27 cellular contexts compared by ENCODE assay signal in genomic region chr10:77479586-77479985, GRCh38.
DNase-seq lines count a peak whose midpoint lies in the region; ATAC-seq, FAIRE-seq and TF ChIP-seq lines count a peak whose summit lies in the region.
"Had no signal": no experiment of that assay in that cellular context is flagged by ENCODE, and none has a peak within 500 bp of the region (broad histone marks: within the 10 kb centered on the region; RNA-seq: fewer than 3 reads in every experiment).

No MANE protein-coding gene starts in this region.

- no peak overlapping the region for H2AFZ ChIP-seq in PC-3 (ENCODE audit: low read length)

- H3K9me2 ChIP-seq in PC-3 (replicated peaks; ENCODE audit: low read length), result no peaks in the 10 kb centered on the region

- H3K27ac ChIP-seq in PC-3 (ENCODE audit: low read length) (no peak overlapping the region), small intestine (ENCODE audit: low read depth in 1 of 2, low read length in 1 of 2) (peak overlapping the region; percentile 0 to 1), testis (no peak overlapping the region)
- H3K27ac ChIP-seq: 22Rv1, brain microvascular endothelial cell, epithelial cell of prostate, left ventricle myocardium inferior, pancreas, tibial nerve had no signal

- CTCF ChIA-PET in PC-3 (lab: Charles Lee), result no interaction called here

- H3K4me1 ChIP-seq in PC-3 (ENCODE audit: insufficient read depth, low read length) (peaks cover 29% of the 10 kb centered on the region), small intestine (ENCODE audit: control insufficient read depth in 2 of 2, insufficient read depth in 1 of 2, low read depth in 1 of 2, low read length in 1 of 2) (peaks cover 0 to 3% of the 10 kb centered on the region in 2 donors), testis (no peaks in the 10 kb centered on the region)
- H3K4me1 ChIP-seq: left ventricle myocardium inferior, tibial nerve had no signal

- no peak for FAIRE-seq in small intestine (lab: Jason Lieb, UNC)
- FAIRE-seq: H1, pancreas had no signal

- no peaks in the 10 kb centered on the region for H4K20me1 ChIP-seq in PC-3 (ENCODE audit: low read length)

- ATAC-seq in PC-3 (no peak), HG02981 (IDR thresholded peaks at IDR 0.05; ENCODE audit: unreplicated experiment) (no peak)

- H3K4me3 ChIP-seq in PC-3 (ENCODE audit: low read length) (no peak overlapping the region), small intestine (ENCODE audit: low read depth in 1 of 2, low read length in 2 of 2) (no peak overlapping the region), testis (no peak overlapping the region)
- H3K4me3 ChIP-seq: left ventricle myocardium inferior, pancreas, Peyer's patch, tibial nerve had no signal

- intact Hi-C loops in PC-3 (cut with micrococcal nuclease), result no loop called here
- intact Hi-C loops in testis (cut with DNase I; ENCODE audit: low total_unique reads), result no loop called here

- H3K9me3 ChIP-seq in PC-3 (ENCODE audit: low read length), result no peaks in the 10 kb centered on the region
- no peaks in the 10 kb centered on the region for H3K9me3 ChIP-seq in small intestine (ENCODE audit: control insufficient read depth, low read depth)
- H3K9me3 ChIP-seq in testis, result no peaks in the 10 kb centered on the region
- H3K9me3 ChIP-seq: left ventricle myocardium inferior, pancreas, Peyer's patch, tibial nerve had no signal

- 25 to 48% (median 36%) methylated on average over 8 of the region's 8 CpGs for WGBS in small intestine, 3 donors
- 74 to 75% methylated on average over 7 to 8 of the region's 8 CpGs for WGBS in testis, 2 donors

- no peak for TF ChIP-seq POLR2A in testis (IDR thresholded peaks at IDR 0.05)

- POLR2A ChIA-PET in PC-3 (lab: Charles Lee; ENCODE audit: unreplicated experiment), result no interaction called here

- H3K27me3 ChIP-seq in PC-3 (ENCODE audit: low read length), result no peaks in the 10 kb centered on the region
- no peaks in the 10 kb centered on the region for H3K27me3 ChIP-seq in small intestine (ENCODE audit: control insufficient read depth in 2 of 2, insufficient read depth in 2 of 2, low read length in 2 of 2)
- H3K27me3 ChIP-seq in testis, result no peaks in the 10 kb centered on the region
- H3K27me3 ChIP-seq: brain microvascular endothelial cell, pancreas, Peyer's patch, tibial nerve had no signal

- H3K36me3 ChIP-seq in PC-3 (ENCODE audit: low read depth, low read length) (no peaks in the 10 kb centered on the region), small intestine (ENCODE audit: control insufficient read depth in 2 of 2, insufficient read depth in 2 of 2, low read length in 2 of 2) (no peaks in the 10 kb centered on the region), testis (ENCODE audit: low read depth, missing control alignments) (no peaks in the 10 kb centered on the region)
- H3K36me3 ChIP-seq: brain microvascular endothelial cell, left ventricle myocardium inferior, pancreas, Peyer's patch, tibial nerve had no signal

- H3K4me2 ChIP-seq in PC-3 (ENCODE audit: low read length), result peak overlapping the region; percentile 4; the same call in 1 of the 2 replicates

- H3F3A ChIP-seq in PC-3 (ENCODE audit: low read length, unreplicated experiment), result no peaks in the 10 kb centered on the region

- no peak for TF ChIP-seq CTCF in PC-3 (conservative IDR thresholded peaks at IDR 0.05; ENCODE audit: low read depth, low read length)
- TF ChIP-seq CTCF in testis (IDR thresholded peaks at IDR 0.05), result no peak

- no TSS peak for BruUV-seq in PC-3 (replicated peaks; lab: Mats Ljungman, UMichigan)

- H3K79me2 ChIP-seq in PC-3 (ENCODE audit: low read length), result no peaks in the 10 kb centered on the region

- DNase-seq in DMS 273 (lab: John Stamatoyannopoulos, UW; ENCODE audit: unreplicated experiment) (peak; percentile 46), DMS 273 treated with DMSO at 0.1 percent for 48 hours (lab: John Stamatoyannopoulos, UW) (no peak), PC-3 (peak; percentile 47), islet precursor cell (peak; percentile 64), small intestine (no peak), GM19240 (ENCODE audit: insufficient read length, low spot score) (no peak), testis (no peak)
- DNase-seq: activated CD4-positive, alpha-beta T cell treated with anti-CD3 and anti-CD28 coated beads for 4 hours; activated naive CD4-positive, alpha-beta T cell; activated T-cell treated with anti-CD3 and anti-CD28 coated beads, Interleukin-2, amount 50 U/mL, for 24 hours; brain microvascular endothelial cell; CD4-positive, alpha-beta memory T cell; effector CD4-positive, alpha-beta T cell; immature natural killer cell; left ventricle myocardium inferior; midbrain; NCI-H1048; nephron progenitor cell; right cardiac atrium; stimulated activated CD4-positive, alpha-beta T cell treated with anti-CD3 and anti-CD28 coated beads, Interleukin-15, amount 100 ng/mL, for 24 hours had no signal

- no peak overlapping the region for H3K9ac ChIP-seq in PC-3 (ENCODE audit: low read length)

Comparison
In these comparisons a context has a peak if more than half of its experiments do, and no peak if none do; other contexts are left out.
1. DNase-seq: peak in DMS 273 (single experiment), PC-3 (single experiment) and islet precursor cell (single experiment); none in DMS 273 treated with DMSO at 0.1 percent for 48 hours (single experiment), small intestine (single experiment), GM19240 (single experiment) and testis (single experiment).
2. H3K27ac ChIP-seq: peak in small intestine (2 of 2); none in PC-3 (single experiment) and testis (0 of 2).